ENCODE assay signal across 18 cellular contexts in the genomic region with DNA sequence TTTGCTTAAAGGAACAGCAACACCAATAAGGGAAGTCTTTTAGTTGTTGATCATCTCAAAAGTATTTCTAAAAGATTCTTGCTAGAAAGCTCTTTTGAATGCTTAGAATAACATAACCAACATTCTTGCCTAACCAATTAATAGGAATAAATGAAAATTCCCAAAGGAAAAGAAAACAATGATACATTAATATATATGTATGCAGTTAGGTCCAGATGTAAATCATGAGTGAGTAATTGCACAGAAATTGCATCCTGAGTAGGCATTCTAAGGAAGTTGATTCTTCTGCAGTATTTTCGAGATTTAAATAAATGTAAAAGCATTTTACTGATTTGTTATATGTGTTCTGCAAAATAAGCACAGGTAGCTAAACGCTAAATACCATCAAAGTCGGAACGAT.
"Had no signal": no experiment of that assay in that cellular context is flagged by ENCODE, and none has a peak within 500 bp of the region (broad histone marks: within the 10 kb centered on the region; RNA-seq: fewer than 3 reads in every experiment).

No MANE protein-coding gene starts in this region.

- H3K4me2 ChIP-seq: neural progenitor cell had no signal

- H3K9ac ChIP-seq: neural progenitor cell had no signal

- H3K36me3 Mint-ChIP-seq: neural progenitor cell had no signal

- H3K9me3 Mint-ChIP-seq: activated naive CD8-positive, alpha-beta T cell treated with anti-CD3 and anti-CD28 coated beads, Interleukin-2, amount 10 ng/mL, durations not matched to agents 7 days and 5 days; neural progenitor cell; T-cell had no signal

- H3K27me3 ChIP-seq: left lung, neural progenitor cell, transverse colon had no signal

- H3K36me3 ChIP-seq: left lung, neural progenitor cell had no signal

- H3K9me3 ChIP-seq: left lung, transverse colon had no signal

- H3K27ac ChIP-seq: left lung, neural progenitor cell, skin epidermis, transverse colon had no signal

- DNase-seq: activated CD4-positive, alpha-beta T cell treated with anti-CD3 and anti-CD28 coated beads for 1 hour; activated CD4-positive, alpha-beta T cell treated with anti-CD3 and anti-CD28 coated beads, Interleukin-2, amount 50 U/mL, for 4 hours; activated naive CD4-positive, alpha-beta T cell; activated naive CD8-positive, alpha-beta T cell treated with anti-CD3 and anti-CD28 coated beads, Interleukin-2, amount 10 ng/mL, durations not matched to agents 7 days and 5 days; activated T-cell treated with anti-CD3 and anti-CD28 coated beads for 4 hours; cortex of kidney; effector CD8-positive, alpha-beta T cell; kidney; left lung; mammary epithelial cell; retina; stimulated activated CD4-positive, alpha-beta T cell treated with anti-CD3 and anti-CD28 coated beads, Interleukin-15, amount 100 ng/mL, for 24 hours; stimulated activated CD4-positive, alpha-beta T cell treated with anti-CD3 and anti-CD28 coated beads, Interleukin-4, amount 100 ng/mL, for 1 hour; stimulated activated naive CD4-positive, alpha-beta T cell; T-cell; transverse colon had no signal

- H3K4me3 ChIP-seq: left lung, neural progenitor cell, skin epidermis, transverse colon had no signal

- H3K27me3 Mint-ChIP-seq: activated naive CD8-positive, alpha-beta T cell treated with anti-CD3 and anti-CD28 coated beads, Interleukin-2, amount 10 ng/mL, durations not matched to agents 7 days and 5 days; T-cell had no signal

- ATAC-seq: left lung, T-cell had no signal

- H2AFZ ChIP-seq: neural progenitor cell had no signal

- FAIRE-seq: kidney had no signal

- H3K4me3 Mint-ChIP-seq: activated naive CD8-positive, alpha-beta T cell treated with anti-CD3 and anti-CD28 coated beads, Interleukin-2, amount 10 ng/mL, durations not matched to agents 7 days and 5 days; neural progenitor cell; T-cell had no signal

- H3K27ac Mint-ChIP-seq: activated naive CD8-positive, alpha-beta T cell treated with anti-CD3 and anti-CD28 coated beads, Interleukin-2, amount 10 ng/mL, durations not matched to agents 7 days and 5 days; neural progenitor cell; T-cell had no signal
